ENCODE assay signal across 17 cellular contexts in the genomic region with DNA sequence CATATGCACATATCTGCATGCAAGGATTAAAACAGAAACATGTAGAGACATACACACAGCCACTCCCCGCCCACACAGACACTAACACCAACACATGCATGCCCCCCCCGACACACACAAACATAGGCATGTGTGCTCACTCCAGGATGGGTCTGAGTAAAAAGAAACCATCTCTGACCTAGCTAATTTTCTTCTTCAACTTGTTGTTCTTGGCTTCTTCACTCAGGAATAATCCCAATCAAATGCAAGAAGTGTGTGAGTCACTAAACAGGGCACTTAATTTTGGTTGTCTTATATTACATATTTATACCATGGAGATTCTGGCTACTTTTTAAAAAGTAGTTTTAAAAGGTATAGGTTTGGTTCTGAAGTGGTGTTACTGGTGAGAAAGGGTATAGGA.
"Had no signal": no experiment of that assay in that cellular context is flagged by ENCODE, and none has a peak within 500 bp of the region (broad histone marks: within the 10 kb centered on the region; RNA-seq: fewer than 3 reads in every experiment).

No MANE protein-coding gene starts in this region.

- DNase-seq: activated CD4-positive, alpha-beta T cell treated with anti-CD3 and anti-CD28 coated beads for 36 hours; activated CD8-positive, alpha-beta memory T cell treated with anti-CD3 and anti-CD28 coated beads, Interleukin-2, amount 50 U/mL, for 4 hours; activated CD8-positive, alpha-beta T cell treated with anti-CD3 and anti-CD28 coated beads for 36 hours; activated gamma-delta T cell treated with Interleukin-2 at 50 U/mL for 16 hours; activated naive CD8-positive, alpha-beta T cell treated with anti-CD3 and anti-CD28 coated beads for 36 hours; activated T-cell treated with anti-CD3 and anti-CD28 coated beads, Interleukin-2, amount 50 U/mL, for 72 hours; anterior cingulate cortex; dorsolateral prefrontal cortex; left ventricle myocardium superior; mesendoderm; nephron progenitor cell; stimulated activated CD4-positive, alpha-beta T cell treated with anti-CD3 and anti-CD28 coated beads, Interleukin-2, amount 100 ng/mL, for 24 hours; stimulated activated naive B cell treated with anti-CD40 and anti-IgM and Interleukin-4, amounts not matched to agents 10 μg/mL and 1 μg/mL and 100 μg/mL, for 72 hours; WERI-Rb-1 had no signal

- H3K4me1 Mint-ChIP-seq: stimulated activated naive B cell treated with anti-CD40 and anti-IgM and Interleukin-4, amounts not matched to agents 10 μg/mL and 1 μg/mL and 100 μg/mL, for 72 hours had no signal

- H3K27ac ChIP-seq: dorsolateral prefrontal cortex, WERI-Rb-1 had no signal

- H3K36me3 ChIP-seq: WERI-Rb-1 had no signal

- H3K27ac Mint-ChIP-seq: activated CD4-positive, alpha-beta T cell treated with anti-CD3 and anti-CD28 coated beads for 36 hours; activated CD8-positive, alpha-beta T cell treated with anti-CD3 and anti-CD28 coated beads for 36 hours; activated naive CD8-positive, alpha-beta T cell treated with anti-CD3 and anti-CD28 coated beads for 36 hours; nephron progenitor cell; stimulated activated naive B cell treated with anti-CD40 and anti-IgM and Interleukin-4, amounts not matched to agents 10 μg/mL and 1 μg/mL and 100 μg/mL, for 72 hours; type B pancreatic cell had no signal

- H3K4me3 ChIP-seq: dorsolateral prefrontal cortex had no signal

- ATAC-seq: activated CD4-positive, alpha-beta T cell treated with anti-CD3 and anti-CD28 coated beads for 36 hours; activated CD8-positive, alpha-beta T cell treated with anti-CD3 and anti-CD28 coated beads for 36 hours; activated T-cell treated with anti-CD3 and anti-CD28 coated beads, Interleukin-2, amount 50 U/mL, for 72 hours; esophagus mucosa; left ventricle myocardium superior; sciatic nerve; stimulated activated naive B cell treated with anti-CD40 and anti-IgM and Interleukin-4, amounts not matched to agents 10 μg/mL and 1 μg/mL and 100 μg/mL, for 72 hours had no signal

- H3K27me3 Mint-ChIP-seq: activated CD4-positive, alpha-beta T cell treated with anti-CD3 and anti-CD28 coated beads for 36 hours; activated CD8-positive, alpha-beta T cell treated with anti-CD3 and anti-CD28 coated beads for 36 hours; activated naive CD8-positive, alpha-beta T cell treated with anti-CD3 and anti-CD28 coated beads for 36 hours; type B pancreatic cell had no signal

- H3K4me3 Mint-ChIP-seq: activated CD4-positive, alpha-beta T cell treated with anti-CD3 and anti-CD28 coated beads for 36 hours; activated CD8-positive, alpha-beta T cell treated with anti-CD3 and anti-CD28 coated beads for 36 hours; activated naive CD8-positive, alpha-beta T cell treated with anti-CD3 and anti-CD28 coated beads for 36 hours; activated T-cell treated with anti-CD3 and anti-CD28 coated beads, Interleukin-2, amount 50 U/mL, for 72 hours; nephron progenitor cell; stimulated activated naive B cell treated with anti-CD40 and anti-IgM and Interleukin-4, amounts not matched to agents 10 μg/mL and 1 μg/mL and 100 μg/mL, for 72 hours; type B pancreatic cell had no signal

- H3K36me3 Mint-ChIP-seq: type B pancreatic cell had no signal
